Comparison of ENCODE assay signal across 19 cellular contexts in the genomic region with DNA sequence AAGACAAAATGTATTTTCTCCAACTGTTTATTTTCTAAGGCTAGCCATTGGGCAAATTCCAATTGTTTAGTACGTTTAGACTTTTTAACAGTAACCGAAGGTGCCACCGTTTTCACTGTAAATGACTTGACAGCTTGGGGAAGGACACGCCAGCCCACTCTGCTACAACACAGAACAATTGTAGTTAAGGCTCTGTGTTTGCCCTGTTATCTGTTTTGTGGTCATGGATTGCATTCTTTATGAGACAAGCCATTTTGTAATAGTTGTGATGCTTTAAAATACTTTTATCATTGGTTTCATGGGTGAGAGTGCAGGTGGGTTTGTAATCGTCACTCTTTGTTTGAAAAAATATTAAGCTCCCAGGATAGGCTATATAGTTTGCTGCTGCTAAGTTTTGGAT.
DNase-seq lines count a peak whose midpoint lies in the region; ATAC-seq and TF ChIP-seq lines count a peak whose summit lies in the region.
"Had no signal": no experiment of that assay in that cellular context is flagged by ENCODE, and none has a peak within 500 bp of the region (broad histone marks: within the 10 kb centered on the region; RNA-seq: fewer than 3 reads in every experiment).

No MANE protein-coding gene starts in this region.

- DNase-seq in activated CD8-positive, alpha-beta memory T cell treated with anti-CD3 and anti-CD28 coated beads for 24 hours, result peak; percentile 19
- no peak for DNase-seq in activated CD8-positive, alpha-beta memory T cell treated with anti-CD3 and anti-CD28 coated beads, Interleukin-2, amount 50 U/mL, for 48 hours
- peak; percentile 40 for DNase-seq in fibroblast of pulmonary artery (ENCODE audit: low read depth)
- DNase-seq in iris pigment epithelial cell (ENCODE audit: low read depth), result peak; percentile 15
- no peak for DNase-seq in CD1c-positive myeloid dendritic cell (ENCODE audit: extremely low spot score)
- DNase-seq in KG1 (lab: John Stamatoyannopoulos, UW), result no peak
- DNase-seq: CD4-positive, alpha-beta T cell; CD8-positive, alpha-beta memory T cell; DMS 273 treated with DMSO at 0.1 percent for 48 hours; DMS79; EL; GDM1; GM23248; H7; HCEC 1CT had no signal

- ATAC-seq in GM18502 (IDR thresholded peaks at IDR 0.05; ENCODE audit: poor library complexity, unreplicated experiment) (no peak), GM21786 (IDR thresholded peaks at IDR 0.05; ENCODE audit: unreplicated experiment) (no peak)
- ATAC-seq: GM12878 had no signal

- TF ChIP-seq CTCF in fibroblast of pulmonary artery (IDR thresholded peaks at IDR 0.05; ENCODE audit: low read length, missing control alignments), result no peak

- H3K4me3 ChIP-seq in fibroblast of pulmonary artery (replicated peaks; ENCODE audit: low read depth, low read length), result no peak overlapping the region
- H3K4me3 ChIP-seq: BLaER1, GM12878, GM23248 had no signal

Comparison
In these comparisons a context has a peak if more than half of its experiments do, and no peak if none do; other contexts are left out.
1. DNase-seq: peak in activated CD8-positive, alpha-beta memory T cell treated with anti-CD3 and anti-CD28 coated beads for 24 hours (single experiment), fibroblast of pulmonary artery (single experiment) and iris pigment epithelial cell (single experiment); none in activated CD8-positive, alpha-beta memory T cell treated with anti-CD3 and anti-CD28 coated beads, Interleukin-2, amount 50 U/mL, for 48 hours (single experiment), CD1c-positive myeloid dendritic cell (single experiment) and KG1 (single experiment).